In genomic region chr10:86755454-86755739, GRCh38 we compare ENCODE assay signal across 8 cellular contexts. TPM values are rescaled to one million over a fixed set of nuclear protein-coding genes. Genes with fewer than 3 reads are reported as not detected.
DNase-seq lines count a peak whose midpoint lies in the region; ATAC-seq and TF ChIP-seq lines count a peak whose summit lies in the region.

No MANE protein-coding gene starts in this region.

- H3K4me3 Mint-ChIP-seq in CD8-positive, alpha-beta memory T cell: peak overlapping the region; percentile 84 to 94 (median 89)
- H3K4me3 Mint-ChIP-seq in dendritic cell treated with granulocyte-macrophage colony-stimulating factor and Interleukin-4, amounts not matched to agents 40 ng/mL and 50 ng/mL, for 4 days: peak overlapping the region; percentile 69
- H3K4me3 Mint-ChIP-seq in neural crest cell: peak overlapping the region; percentile 95

- H3K27ac Mint-ChIP-seq in CD8-positive, alpha-beta memory T cell: peak overlapping the region in 6 of 8 donors; percentile 50 to 81 (median 72)
- H3K27ac Mint-ChIP-seq in dendritic cell treated with granulocyte-macrophage colony-stimulating factor and Interleukin-4, amounts not matched to agents 40 ng/mL and 50 ng/mL, for 4 days: peak overlapping the region; percentile 37
- peak overlapping the region; percentile 91 for H3K27ac Mint-ChIP-seq in neural crest cell (ENCODE audit: unreplicated experiment)

- peak overlapping the region; percentile 79 for H3K27ac ChIP-seq in CD8-positive, alpha-beta memory T cell (ENCODE audit: low read depth, low read length)
- H3K27ac ChIP-seq in KOPT-K1 (ENCODE audit: low read depth, low read length, poor library complexity, severe bottlenecking): peak overlapping the region; percentile 81

- POLR2A ChIA-PET in CD8-positive, alpha-beta memory T cell (lab: Charles Lee): no interaction called here

- ATAC-seq in HG03442 (IDR thresholded peaks at IDR 0.05; ENCODE audit: unreplicated experiment): no peak
- no peak for ATAC-seq in HG03095 (IDR thresholded peaks at IDR 0.05; ENCODE audit: unreplicated experiment)

- no peak for TF ChIP-seq CTCF in neural crest cell (conservative IDR thresholded peaks at IDR 0.05)

- H3K9me3 ChIP-seq in CD8-positive, alpha-beta memory T cell (ENCODE audit: low read length): no peaks in the 10 kb centered on the region
- H3K9me3 ChIP-seq in KOPT-K1 (ENCODE audit: insufficient read depth, low read length, poor library complexity, severe bottlenecking): no peaks in the 10 kb centered on the region

- no peaks in the 10 kb centered on the region for H3K9me3 Mint-ChIP-seq in CD8-positive, alpha-beta memory T cell
- H3K9me3 Mint-ChIP-seq in dendritic cell treated with granulocyte-macrophage colony-stimulating factor and Interleukin-4, amounts not matched to agents 40 ng/mL and 50 ng/mL, for 4 days: no peaks in the 10 kb centered on the region
- H3K9me3 Mint-ChIP-seq in neural crest cell: no peaks in the 10 kb centered on the region

- no peak for DNase-seq in CD8-positive, alpha-beta memory T cell
- no peak for DNase-seq in neural crest cell (ENCODE audit: low read depth, low spot score)
- DNase-seq in NCI-H2196 treated with DMSO at 0.1 percent for 48 hours (lab: John Stamatoyannopoulos, UW; ENCODE audit: unreplicated experiment): no peak
- DNase-seq in HK-2 (ENCODE audit: unreplicated experiment): no peak

- CTCF ChIA-PET in CD8-positive, alpha-beta memory T cell (lab: Charles Lee): no interaction called here

- H3K27me3 Mint-ChIP-seq in CD8-positive, alpha-beta memory T cell: peaks cover 1 to 8% of the 10 kb centered on the region in 2 donors
- H3K27me3 Mint-ChIP-seq in dendritic cell treated with granulocyte-macrophage colony-stimulating factor and Interleukin-4, amounts not matched to agents 40 ng/mL and 50 ng/mL, for 4 days: peaks cover 68% of the 10 kb centered on the region
- H3K27me3 Mint-ChIP-seq in neural crest cell (ENCODE audit: low read depth): no peaks in the 10 kb centered on the region

- no peaks in the 10 kb centered on the region for H3K27me3 ChIP-seq in CD8-positive, alpha-beta memory T cell (ENCODE audit: insufficient read depth, low read length, poor library complexity, severe bottlenecking)

- H3K36me3 ChIP-seq in CD8-positive, alpha-beta memory T cell (ENCODE audit: insufficient read depth, low read length): no peaks in the 10 kb centered on the region
- H3K36me3 ChIP-seq in KOPT-K1 (ENCODE audit: insufficient read depth, low read length): no peaks in the 10 kb centered on the region

- H3K4me1 ChIP-seq in CD8-positive, alpha-beta memory T cell (ENCODE audit: insufficient read depth, low read length): peaks cover 14% of the 10 kb centered on the region

- peaks cover 0 to 4% (median 0%) of the 10 kb centered on the region in 3 donors for H3K36me3 Mint-ChIP-seq in CD8-positive, alpha-beta memory T cell
- H3K36me3 Mint-ChIP-seq in dendritic cell treated with granulocyte-macrophage colony-stimulating factor and Interleukin-4, amounts not matched to agents 40 ng/mL and 50 ng/mL, for 4 days (ENCODE audit: low read depth): no peaks in the 10 kb centered on the region
- peaks cover 7% of the 10 kb centered on the region for H3K36me3 Mint-ChIP-seq in neural crest cell (ENCODE audit: low read depth)

- intact Hi-C loops in dendritic cell treated with granulocyte-macrophage colony-stimulating factor and Interleukin-4, amounts not matched to agents 40 ng/mL and 50 ng/mL, for 4 days (cut with micrococcal nuclease): no loop called here

- H3K4me3 ChIP-seq in CD8-positive, alpha-beta memory T cell (ENCODE audit: low read length): peak overlapping the region; percentile 73

- H3K4me1 Mint-ChIP-seq in CD8-positive, alpha-beta memory T cell: peaks cover 26 to 50% (median 40%) of the 10 kb centered on the region in 3 donors
- peaks cover 23% of the 10 kb centered on the region for H3K4me1 Mint-ChIP-seq in dendritic cell treated with granulocyte-macrophage colony-stimulating factor and Interleukin-4, amounts not matched to agents 40 ng/mL and 50 ng/mL, for 4 days (ENCODE audit: low read depth)
- peaks cover 60% of the 10 kb centered on the region for H3K4me1 Mint-ChIP-seq in neural crest cell

RNA-seq across cellular contexts. Expression of gene BMPR1A, which starts 1.0 kb away (rescaled TPM):
- total RNA-seq in CD8-positive, alpha-beta memory T cell: 10 to 100 TPM; 20.9 to 21.9 TPM
- 6.4 TPM for polyA plus RNA-seq in CD8-positive, alpha-beta memory T cell
- total RNA-seq in neural crest cell: 77.9 and 78.6 TPM in 2 replicates

Comparison
In these comparisons a context has a peak if more than half of its experiments do, and no peak if none do; other contexts are left out.
1. H3K27ac Mint-ChIP-seq: peak in every context shown above with its lines; median percentile 91 in neural crest cell; 72 in CD8-positive, alpha-beta memory T cell; 37 in dendritic cell treated with granulocyte-macrophage colony-stimulating factor and Interleukin-4, amounts not matched to agents 40 ng/mL and 50 ng/mL, for 4 days.